ENCODE assay signal across 22 cellular contexts in the genomic region with DNA sequence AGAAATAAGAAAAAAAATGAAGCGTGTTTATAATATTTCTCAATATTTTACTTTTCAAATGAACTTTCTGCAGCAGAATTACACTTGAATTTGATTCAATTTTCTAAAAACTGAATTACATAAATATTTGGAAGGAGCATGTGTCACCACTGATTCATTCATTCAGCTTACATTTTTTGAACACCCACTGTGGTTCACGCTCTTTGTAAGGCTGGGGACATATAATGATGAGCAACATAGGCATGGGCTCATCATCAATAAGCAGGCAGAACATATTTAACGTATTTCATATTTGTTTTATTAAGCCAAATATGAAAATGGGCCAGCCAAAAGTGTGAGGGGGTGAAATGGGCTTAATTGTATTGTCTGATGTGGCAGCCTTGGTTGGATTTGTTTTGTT.
DNase-seq lines count a peak whose midpoint lies in the region; ATAC-seq and TF ChIP-seq lines count a peak whose summit lies in the region.
"Had no signal": no experiment of that assay in that cellular context is flagged by ENCODE, and none has a peak within 500 bp of the region (broad histone marks: within the 10 kb centered on the region; RNA-seq: fewer than 3 reads in every experiment).

No MANE protein-coding gene starts in this region.

- POLR2A ChIA-PET in HEK293T (lab: Yijun Ruan, JAX): no interaction called here

- ATAC-seq in GM19467 (IDR thresholded peaks at IDR 0.05; ENCODE audit: unreplicated experiment): no peak
- no peak for ATAC-seq in HG03521 (IDR thresholded peaks at IDR 0.05; ENCODE audit: unreplicated experiment)
- ATAC-seq: GM23338, SK-N-SH treated with all-trans-retinoic acid at 6 μM for 48 hours had no signal

- no peaks in the 10 kb centered on the region for H3K36me3 Mint-ChIP-seq in endodermal cell (ENCODE audit: low read depth)

- H3K36me3 ChIP-seq in adipocyte (ENCODE audit: control insufficient read depth, insufficient read depth, low read length, severe bottlenecking) (no peaks in the 10 kb centered on the region), endodermal cell (ENCODE audit: control insufficient read depth, insufficient read depth, low read length) (no peaks in the 10 kb centered on the region)

- no peak for TF ChIP-seq CTCF in endodermal cell (conservative IDR thresholded peaks at IDR 0.05)

- H3K27me3 ChIP-seq in adipocyte (replicated peaks; ENCODE audit: control insufficient read depth, insufficient read depth, low read length): no peaks in the 10 kb centered on the region
- no peaks in the 10 kb centered on the region for H3K27me3 ChIP-seq in endodermal cell (ENCODE audit: control insufficient read depth, insufficient read depth, low read length, poor library complexity, severe bottlenecking)

- CTCF ChIA-PET in HEK293T (lab: Yijun Ruan, JAX): no interaction called here

- H3K4me1 ChIP-seq in adipocyte (ENCODE audit: control insufficient read depth, insufficient read depth, low read length) (no peaks in the 10 kb centered on the region), endodermal cell (ENCODE audit: control insufficient read depth, insufficient read depth, low read length) (no peaks in the 10 kb centered on the region)

- no peaks in the 10 kb centered on the region for H3K9me3 Mint-ChIP-seq in endodermal cell
- H3K9me3 Mint-ChIP-seq: GM23338 had no signal

- DNase-seq in EL: peak; percentile 56
- peak; percentile 15 for DNase-seq in adipocyte (ENCODE audit: low read depth)
- DNase-seq in fibroblast of peridontal ligament (ENCODE audit: extremely low read depth): peak; percentile 45
- no peak for DNase-seq in HEK293T (ENCODE audit: extremely low spot score)
- no peak for DNase-seq in endodermal cell
- DNase-seq: ACHN, COR-L47, DMS 273 treated with DMSO at 0.1 percent for 48 hours, HCEC 1CT, NCI-H1048, NCI-H1436 treated with DMSO at 0.1 percent for 48 hours, NCI-H2029, NCI-H345, NCI-H524 treated with DMSO at 0.1 percent for 48 hours, PC-9, SIG-M5 had no signal

- peaks cover 1% of the 10 kb centered on the region for H3K27me3 Mint-ChIP-seq in endodermal cell (ENCODE audit: insufficient read depth)
- H3K27me3 Mint-ChIP-seq: B cell had no signal

- no peak overlapping the region for H3K27ac Mint-ChIP-seq in endodermal cell
- H3K27ac Mint-ChIP-seq: B cell, GM23338 had no signal

- peaks cover 4% of the 10 kb centered on the region for H3K4me1 Mint-ChIP-seq in endodermal cell
- H3K4me1 Mint-ChIP-seq: B cell had no signal

- no peak overlapping the region for H3K4me3 Mint-ChIP-seq in endodermal cell
- H3K4me3 Mint-ChIP-seq: B cell, GM23338 had no signal

- H3K27ac ChIP-seq in endodermal cell (ENCODE audit: low read depth, low read length): no peak overlapping the region
- H3K27ac ChIP-seq: PC-9, RWPE1 had no signal

- H3K9ac ChIP-seq in adipocyte (ENCODE audit: low read length) (no peak overlapping the region), endodermal cell (ENCODE audit: extremely low read depth, low read length, poor library complexity, severe bottlenecking) (no peak overlapping the region)

- no peaks in the 10 kb centered on the region for H3K9me3 ChIP-seq in adipocyte (ENCODE audit: control insufficient read depth, low read length)
- H3K9me3 ChIP-seq in endodermal cell (ENCODE audit: control insufficient read depth, low read length): no peaks in the 10 kb centered on the region

- WGBS in endodermal cell (ENCODE audit: insufficient coverage in 1 of 2, insufficient read length in 1 of 2), 2 experiments: 86% methylated on average over 3 of the region's 3 CpGs; no CpG with 5 or more reads in 1 of the 2 experiments

- H3K4me3 ChIP-seq in adipocyte (ENCODE audit: low read length) (no peak overlapping the region), endodermal cell (ENCODE audit: low read length) (no peak overlapping the region)
- H3K4me3 ChIP-seq: GM23338, PC-9 had no signal

TF ChIP-seq in HEK293T, 16 proteins besides CTCF, POLR2A, EP300 and RAD21:
- TF ChIP-seq CTBP1 (IDR thresholded peaks at IDR 0.05; ENCODE audit: borderline replicate concordance): no peak
- TF ChIP-seq HDGF (IDR thresholded peaks at IDR 0.05; ENCODE audit: borderline replicate concordance): no peak
- TF ChIP-seq SP1 (IDR thresholded peaks at IDR 0.05): no peak
- no peak for TF ChIP-seq SUZ12 (IDR thresholded peaks at IDR 0.05)
- TF ChIP-seq, protein P1, sequence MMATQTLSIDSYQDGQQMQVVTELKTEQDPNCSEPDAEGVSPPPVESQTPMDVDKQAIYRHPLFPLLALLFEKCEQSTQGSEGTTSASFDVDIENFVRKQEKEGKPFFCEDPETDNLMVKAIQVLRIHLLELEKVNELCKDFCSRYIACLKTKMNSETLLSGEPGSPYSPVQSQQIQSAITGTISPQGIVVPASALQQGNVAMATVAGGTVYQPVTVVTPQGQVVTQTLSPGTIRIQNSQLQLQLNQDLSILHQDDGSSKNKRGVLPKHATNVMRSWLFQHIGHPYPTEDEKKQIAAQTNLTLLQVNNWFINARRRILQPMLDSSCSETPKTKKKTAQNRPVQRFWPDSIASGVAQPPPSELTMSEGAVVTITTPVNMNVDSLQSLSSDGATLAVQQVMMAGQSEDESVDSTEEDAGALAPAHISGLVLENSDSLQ (IDR thresholded peaks at IDR 0.05): no peak
- TF ChIP-seq LEF1 (IDR thresholded peaks at IDR 0.05; ENCODE audit: borderline replicate concordance): no peak
- no peak for TF ChIP-seq BHLHE40 (IDR thresholded peaks at IDR 0.05; ENCODE audit: borderline replicate concordance)

Comparison
In these comparisons a context has a peak if more than half of its experiments do, and no peak if none do; other contexts are left out.
1. DNase-seq: peak in EL (single experiment), adipocyte (single experiment) and fibroblast of peridontal ligament (single experiment); none in HEK293T (single experiment) and endodermal cell (single experiment).